In genomic region chr1:207828046-207828445, GRCh38 we compare ENCODE assay signal across 8 cellular contexts.
A peak's percentile ranks its signal among the peaks of the same experiment; 100 is the strongest.
DNase-seq lines count a peak whose midpoint lies in the region; ATAC-seq, FAIRE-seq and TF ChIP-seq lines count a peak whose summit lies in the region.

No MANE protein-coding gene starts in this region.

- H3K4me1 Mint-ChIP-seq in CD4-positive, alpha-beta T cell (ENCODE audit: low read depth), result peaks cover 92% of the 10 kb centered on the region
- H3K4me1 Mint-ChIP-seq in T-cell, result peaks cover 94 to 100% (median 97%) of the 10 kb centered on the region in 3 donors

- H3K4me3 Mint-ChIP-seq in CD4-positive, alpha-beta T cell, result no peak overlapping the region
- no peak overlapping the region for H3K4me3 Mint-ChIP-seq in T-cell

- peak overlapping the region; percentile 51 for H4K91ac ChIP-seq in H1 (replicated peaks; ENCODE audit: insufficient read length, low read length)

- 90% methylated on average over 5 of the region's 5 CpGs; no CpG with 5 or more reads in 1 of the 2 experiments for WGBS in H1 (ENCODE audit: extremely low coverage in 1 of 2, insufficient coverage in 1 of 2, insufficient read length in 1 of 2, insufficient replicate concordance in 2 of 2, low coverage in 1 of 2, low lambda C conversion rate in 2 of 2, missing lambda C conversion rate in 1 of 2), 2 experiments
- WGBS in sigmoid colon, 2 donors, result 71 to 86% methylated on average over 5 of the region's 5 CpGs

- TF ChIP-seq CTCF in CD4-positive, alpha-beta T cell (IDR thresholded peaks at IDR 0.05), result no peak
- TF ChIP-seq CTCF in H1 (IDR thresholded peaks at IDR 0.05; ENCODE audit: control extremely low read depth in 1 of 3, insufficient read depth in 1 of 3, low read depth in 1 of 3, low read length in 3 of 3) (no peak), sigmoid colon (IDR thresholded peaks at IDR 0.05) (no peak), foreskin fibroblast (IDR thresholded peaks at IDR 0.05; ENCODE audit: low read depth, low read length) (no peak)

- no peak for FAIRE-seq in H1 (lab: Jason Lieb, UNC)

- no peak overlapping the region for H2AFZ ChIP-seq in H1 (ENCODE audit: low read length)

- CTCF ChIA-PET in CD4-positive, alpha-beta T cell (lab: Charles Lee), result interaction anchor here (0.7 to 6.6 kb wide), 4 partner anchors 16 to 136 kb away, joined by 3 to 131 read pairs (median 12); no protein-coding TSS in a partner anchor
- CTCF ChIA-PET in T-cell (lab: Charles Lee) (interaction anchor here (0.9 to 3.1 kb wide), 10 partner anchors 34 to 141 kb away, joined by 3 to 28 read pairs (median 9); no protein-coding TSS in a partner anchor), H1 (lab: Charles Lee; ENCODE audit: partially characterized antibody) (interaction anchor here (0.8 to 12.1 kb wide), 9 partner anchors 10 to 142 kb away, joined by 3 to 113 read pairs (median 15); no protein-coding TSS in a partner anchor)

- TF ChIP-seq RAD21 in H1 (IDR thresholded peaks at IDR 0.05 in 1 of 2, conservative IDR thresholded peaks at IDR 0.05 in 1 of 2; ENCODE audit: low read depth in 2 of 2, low read length in 2 of 2), result no peak

- no peaks in the 10 kb centered on the region for H3K27me3 ChIP-seq in CD4-positive, alpha-beta T cell (ENCODE audit: control insufficient read depth, insufficient read depth, low read length)
- H3K27me3 ChIP-seq in H1 (replicated peaks in 1 of 4; ENCODE audit: control insufficient read depth in 3 of 4, extremely low read depth in 1 of 4, insufficient read depth in 3 of 4, low read length in 3 of 4) (no peaks in the 10 kb centered on the region), sigmoid colon (no peaks in the 10 kb centered on the region)

- H2BK15ac ChIP-seq in H1 (ENCODE audit: low read length), result no peak overlapping the region

- no peaks in the 10 kb centered on the region for H3K9me3 ChIP-seq in CD4-positive, alpha-beta T cell (ENCODE audit: control insufficient read depth, low read length)
- H3K9me3 ChIP-seq in H1 (ENCODE audit: insufficient read depth in 2 of 2, low read depth in 1 of 2, low read length in 1 of 2), result no peaks in the 10 kb centered on the region
- H3K9me3 ChIP-seq in sigmoid colon, result no peaks in the 10 kb centered on the region

- H3K4me1 ChIP-seq in H1 (replicated peaks in 1 of 4; ENCODE audit: control insufficient read depth in 3 of 4, insufficient read depth in 4 of 4, low read length in 3 of 4) (no peaks in the 10 kb centered on the region; a peak in 1 of 7 replicates), sigmoid colon (peaks cover 0 to 89% (median 86%) of the 10 kb centered on the region in 4 donors)

- H3K9me3 Mint-ChIP-seq in CD4-positive, alpha-beta T cell, result peaks cover 2% of the 10 kb centered on the region
- H3K9me3 Mint-ChIP-seq in T-cell, result no peaks in the 10 kb centered on the region

- peaks cover 18% of the 10 kb centered on the region for H3K36me3 Mint-ChIP-seq in CD4-positive, alpha-beta T cell (ENCODE audit: low read depth)
- H3K36me3 Mint-ChIP-seq in T-cell, result peaks cover 4% of the 10 kb centered on the region

- H2BK12ac ChIP-seq in H1 (ENCODE audit: low read depth, low read length), result no peak overlapping the region

- no peaks in the 10 kb centered on the region for H3K79me2 ChIP-seq in H1 (ENCODE audit: control insufficient read depth in 1 of 2, insufficient read depth in 2 of 2, low read length in 2 of 2)

- no peaks in the 10 kb centered on the region; the same call in 1 of the 2 replicates for H3K79me1 ChIP-seq in H1 (ENCODE audit: low read depth, low read length)

- H3K23me2 ChIP-seq in H1 (ENCODE audit: low read depth, low read length), result no peaks in the 10 kb centered on the region

- peaks cover 5% of the 10 kb centered on the region for H3K27me3 Mint-ChIP-seq in CD4-positive, alpha-beta T cell
- H3K27me3 Mint-ChIP-seq in T-cell, result peaks cover 2 to 4% of the 10 kb centered on the region in 2 donors

- intact Hi-C loops in CD4-positive, alpha-beta T cell (cut with DNase I, micrococcal nuclease), result loop anchor here (1.0 kb wide), 3 partner anchors 41 to 136 kb away; no protein-coding TSS in a partner anchor
- intact Hi-C loops in sigmoid colon (cut with DNase I), result loop anchor here (1.0 to 10.0 kb wide), 3 partner anchors 41 to 407 kb away; no protein-coding TSS in a partner anchor

- no peak overlapping the region for H3K18ac ChIP-seq in H1 (ENCODE audit: extremely low read depth, low read length)

- H3K36me3 ChIP-seq in H1 (ENCODE audit: control insufficient read depth in 2 of 4, insufficient read depth in 4 of 4, low read length in 3 of 4) (no peaks in the 10 kb centered on the region), sigmoid colon (no peaks in the 10 kb centered on the region)

- H3K14ac ChIP-seq in H1 (ENCODE audit: insufficient read length), result no peak overlapping the region

- no peak overlapping the region for H3K4ac ChIP-seq in H1 (replicated peaks; ENCODE audit: insufficient read length, low read depth, low read length)

- peak overlapping the region; percentile 95 for H3K27ac Mint-ChIP-seq in CD4-positive, alpha-beta T cell
- peak overlapping the region; percentile 98 to 99 for H3K27ac Mint-ChIP-seq in T-cell

- no peak overlapping the region for H2BK5ac ChIP-seq in H1 (ENCODE audit: low read depth, low read length)

- H4K8ac ChIP-seq in H1 (ENCODE audit: extremely low read depth, insufficient read depth, low read length), result no peak overlapping the region; the same call in 1 of the 2 replicates

- no peak overlapping the region for H3K4me2 ChIP-seq in H1 (ENCODE audit: insufficient read depth in 1 of 2, low read depth in 2 of 2, low read length in 2 of 2)

- no peak for DNase-seq in CD4-positive, alpha-beta T cell
- no peak for DNase-seq in T-cell
- no peak for DNase-seq in H1 (ENCODE audit: low read depth in 1 of 2, low spot score in 2 of 2)
- DNase-seq in sigmoid colon, result peak; percentile 38
- no peak for DNase-seq in foreskin fibroblast
- no peak for DNase-seq in H4 (ENCODE audit: low spot score)

- H3K56ac ChIP-seq in H1 (replicated peaks; ENCODE audit: insufficient read length, low read depth, low read length), result no peak overlapping the region

- 0 out of 2 replicates have a peak overlapping the region, but pooled peaks have one; percentile 55 for H2BK20ac ChIP-seq in H1 (ENCODE audit: low read length)

- TF ChIP-seq EP300 in H1 (IDR thresholded peaks at IDR 0.05; ENCODE audit: borderline replicate concordance in 1 of 2, low read depth in 2 of 2, low read length in 2 of 2), result no peak
- no peak for TF ChIP-seq EP300 in sigmoid colon (IDR thresholded peaks at IDR 0.05)

- POLR2A ChIA-PET in CD4-positive, alpha-beta T cell (lab: Charles Lee), result interaction anchor here (1.5 to 6.6 kb wide), 3 partner anchors 36 to 57 kb away, joined by 5 to 76 read pairs (median 7); no protein-coding TSS in a partner anchor
- POLR2A ChIA-PET in T-cell (lab: Charles Lee) (no interaction called here), H1 (lab: Charles Lee; ENCODE audit: partially characterized antibody) (no interaction called here)

- ATAC-seq in CD4-positive, alpha-beta T cell (ENCODE audit: poor library complexity), result no peak
- ATAC-seq in T-cell (replicated peaks in 1 of 4) (no peak), GM19324 (IDR thresholded peaks at IDR 0.05; ENCODE audit: low FRiP score, unreplicated experiment) (no peak), SK-N-SH treated with all-trans-retinoic acid at 6 μM for 48 hours (no peak)

- H2AK5ac ChIP-seq in H1 (ENCODE audit: low read depth, low read length), result no peak overlapping the region; the same call in 1 of the 2 replicates

- H4K5ac ChIP-seq in H1 (ENCODE audit: insufficient read length, low read depth, low read length), result no peak overlapping the region

- H3K4me3 ChIP-seq in H1 (ENCODE audit: extremely low read depth in 1 of 4, insufficient read depth in 2 of 4, low read depth in 3 of 4, low read length in 4 of 4) (no peak overlapping the region), sigmoid colon (no peak overlapping the region), foreskin fibroblast (ENCODE audit: low read depth in 1 of 2, low read length in 2 of 2) (no peak overlapping the region)

- H3K9ac ChIP-seq in H1 (replicated peaks in 1 of 4; ENCODE audit: extremely low read depth in 1 of 4, low read depth in 3 of 4, low read length in 3 of 4), result no peak overlapping the region

- H4K20me1 ChIP-seq in H1 (replicated peaks in 1 of 2; ENCODE audit: control insufficient read depth in 1 of 2, insufficient read depth in 2 of 2, low read length in 2 of 2), result peaks cover 0 to 1% of the 10 kb centered on the region in 2 experiments

- no peak overlapping the region for H3K23ac ChIP-seq in H1 (ENCODE audit: insufficient read length)

- peak overlapping the region; percentile 7 for H3K27ac ChIP-seq in CD4-positive, alpha-beta T cell (ENCODE audit: low read depth, low read length)
- H3K27ac ChIP-seq in H1 (ENCODE audit: low read depth, low read length), result no peak overlapping the region
- peak overlapping the region; percentile 91 to 99 (median 94) for H3K27ac ChIP-seq in sigmoid colon

- TF ChIP-seq POLR2A in H1 (IDR thresholded peaks at IDR 0.05; ENCODE audit: control extremely low read depth in 1 of 2, low read depth in 2 of 2, low read length in 2 of 2), result no peak
- TF ChIP-seq POLR2A in sigmoid colon (IDR thresholded peaks at IDR 0.05), result no peak

- H2BK120ac ChIP-seq in H1 (replicated peaks; ENCODE audit: low read depth, low read length), result no peak overlapping the region

TF ChIP-seq in H1, 55 proteins besides CTCF, POLR2A, EP300 and RAD21:
- TF ChIP-seq SIN3A (conservative IDR thresholded peaks at IDR 0.05 in 1 of 2, IDR thresholded peaks at IDR 0.05 in 1 of 2; ENCODE audit: low read depth in 1 of 2, low read length in 2 of 2) (no peak), TAF1 (IDR thresholded peaks at IDR 0.05; ENCODE audit: low read depth, low read length) (no peak), KDM4A (IDR thresholded peaks at IDR 0.05; ENCODE audit: low read depth, low read length, severe bottlenecking) (no peak)
TF ChIP-seq in H1: peak in this region for 0.
